In the genomic region with DNA sequence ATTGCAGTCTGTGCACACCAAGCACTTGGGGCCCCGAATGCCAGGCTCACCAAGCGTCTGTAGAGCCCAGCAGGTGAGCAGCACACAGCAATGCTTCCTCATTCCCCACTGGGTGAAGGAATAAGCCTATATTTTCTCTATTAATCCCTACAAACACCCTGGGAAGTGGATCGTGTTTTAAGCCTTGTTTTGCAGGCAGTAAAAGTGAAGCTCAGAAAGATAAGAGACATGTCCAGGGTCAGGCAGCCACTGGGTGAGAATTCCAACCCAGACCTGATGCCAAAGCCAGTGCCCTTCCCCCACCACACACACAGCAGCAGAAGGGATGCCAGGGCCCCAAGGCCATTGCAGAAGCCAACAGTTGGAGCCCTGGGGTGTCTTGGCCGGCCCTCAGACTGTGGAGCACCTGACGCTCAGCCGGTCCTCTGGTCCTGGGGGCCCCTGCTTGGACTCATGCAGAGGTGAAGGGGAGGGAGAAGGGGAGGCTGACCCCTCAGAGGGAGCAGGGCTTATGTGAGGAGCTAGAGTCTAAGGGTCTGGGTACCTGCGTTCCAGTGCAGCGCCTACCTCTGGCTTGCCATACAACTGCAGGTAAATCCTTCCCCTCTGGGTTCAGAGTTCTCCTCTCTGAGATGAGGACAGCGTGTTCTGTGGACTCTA, we compare ENCODE assay signal across 12 cellular contexts. TPM values are rescaled to one million over a fixed set of nuclear protein-coding genes. Genes with fewer than 3 reads are reported as not detected.
DNase-seq lines count a peak whose midpoint lies in the region; ATAC-seq, FAIRE-seq and TF ChIP-seq lines count a peak whose summit lies in the region.
"Had no signal": no experiment of that assay in that cellular context is flagged by ENCODE, and none has a peak within 500 bp of the region (broad histone marks: within the 10 kb centered on the region; RNA-seq: fewer than 3 reads in every experiment).

No MANE protein-coding gene starts in this region.

- H3K18ac ChIP-seq in H1 (ENCODE audit: extremely low read depth, low read length): peak overlapping the region; percentile 21; the same call in 1 of the 2 replicates

- H3K27me3 ChIP-seq in H1 (replicated peaks in 1 of 4; ENCODE audit: control insufficient read depth in 3 of 4, extremely low read depth in 1 of 4, insufficient read depth in 3 of 4, low read length in 3 of 4) (no peaks in the 10 kb centered on the region; a peak in 1 of 7 replicates), HepG2 (ENCODE audit: control insufficient read depth in 1 of 2, insufficient read depth in 2 of 2, low read length in 2 of 2) (peaks cover 0 to 23% of the 10 kb centered on the region in 2 experiments; a peak in 2 of 5 replicates)

- TF ChIP-seq RAD21 in H1 (IDR thresholded peaks at IDR 0.05 in 1 of 2, conservative IDR thresholded peaks at IDR 0.05 in 1 of 2; ENCODE audit: low read depth in 2 of 2, low read length in 2 of 2) (peak; percentile 51 to 62), HepG2 (CRISPR knock-in tag; IDR thresholded peaks at IDR 0.05) (0 out of 2 replicates have a peak, but pooled peaks have one; percentile 20)

- intact Hi-C loops in HepG2 (cut with micrococcal nuclease; ENCODE audit: unreplicated experiment): no loop called here

- POLR2A ChIA-PET in H1 (lab: Charles Lee; ENCODE audit: partially characterized antibody) (interaction anchor here (0.7 to 1.0 kb wide), 3 partner anchors 12 to 54 kb away, joined by 3 to 4 read pairs (median 3); no protein-coding TSS in a partner anchor), HepG2 (lab: Yijun Ruan, JAX) (interaction anchor here (1.2 kb wide), 1 partner anchor 87 kb away, joined by 4 read pairs; a partner anchor contains a TSS)

- TF ChIP-seq CTCF in 22Rv1 (IDR thresholded peaks at IDR 0.05) (peak; percentile 36), HFF-Myc (IDR thresholded peaks at IDR 0.05; ENCODE audit: low read depth, low read length, missing control alignments) (peak; percentile 15), H1 (IDR thresholded peaks at IDR 0.05; ENCODE audit: control extremely low read depth in 1 of 3, insufficient read depth in 1 of 3, low read depth in 1 of 3, low read length in 3 of 3) (peak; percentile 79 to 89 (median 82)), HepG2 (CRISPR knock-in tag; IDR thresholded peaks at IDR 0.05) (peak; percentile 52)

- no peak overlapping the region for H2BK120ac ChIP-seq in H1 (replicated peaks; ENCODE audit: low read depth, low read length)

- TF ChIP-seq EP300 in H1 (IDR thresholded peaks at IDR 0.05; ENCODE audit: borderline replicate concordance in 1 of 2, low read depth in 2 of 2, low read length in 2 of 2) (no peak), HepG2 (IDR thresholded peaks at IDR 0.05; ENCODE audit: low read depth in 2 of 2, low read length in 2 of 2) (no peak), HepG2 (CRISPR knock-in tag; IDR thresholded peaks at IDR 0.05; ENCODE audit: borderline replicate concordance) (no peak)

- no peak overlapping the region for H2BK12ac ChIP-seq in H1 (ENCODE audit: low read depth, low read length)

- H3K27ac ChIP-seq in 22Rv1 (no peak overlapping the region), H1 (ENCODE audit: low read depth, low read length) (no peak overlapping the region), HepG2 (ENCODE audit: extremely low read length, insufficient read depth, low read length) (no peak overlapping the region)

- H3K9me3 ChIP-seq in H1 (ENCODE audit: insufficient read depth in 2 of 2, low read depth in 1 of 2, low read length in 1 of 2): no peaks in the 10 kb centered on the region
- H3K9me3 ChIP-seq in HepG2 (ENCODE audit: low read length): no peaks in the 10 kb centered on the region

- in situ Hi-C loops in HepG2 (cut with HindIII; ENCODE audit: extremely low pct_ligation_motif_present, low pct_unique_long_range_greater_than_20kb): no loop called here

- H3K79me2 ChIP-seq in H1 (ENCODE audit: control insufficient read depth in 1 of 2, insufficient read depth in 2 of 2, low read length in 2 of 2) (no peaks in the 10 kb centered on the region), HepG2 (ENCODE audit: insufficient read depth, low read length) (no peaks in the 10 kb centered on the region)

- no peak overlapping the region for H2BK15ac ChIP-seq in H1 (ENCODE audit: low read length)

- H2AK5ac ChIP-seq in H1 (ENCODE audit: low read depth, low read length): no peak overlapping the region

- H3K9ac ChIP-seq in H1 (replicated peaks in 1 of 4; ENCODE audit: extremely low read depth in 1 of 4, low read depth in 3 of 4, low read length in 3 of 4) (no peak overlapping the region), HepG2 (ENCODE audit: insufficient read depth, low read depth, low read length) (no peak overlapping the region)

- H3K4me1 ChIP-seq in H1 (replicated peaks in 1 of 4; ENCODE audit: control insufficient read depth in 3 of 4, insufficient read depth in 4 of 4, low read length in 3 of 4): peaks cover 0 to 11% (median 6%) of the 10 kb centered on the region in 4 experiments; a peak in 4 of 7 replicates
- H3K4me1 ChIP-seq in HepG2 (ENCODE audit: insufficient read depth, low read length): peaks cover 74% of the 10 kb centered on the region

- FAIRE-seq in H1 (lab: Jason Lieb, UNC) (no peak), HepG2 (lab: Jason Lieb, UNC) (no peak)

- no TSS peak for BruUV-seq in HepG2 (replicated peaks; lab: Mats Ljungman, UMichigan)

- H3K36me3 ChIP-seq in H1 (ENCODE audit: control insufficient read depth in 2 of 4, insufficient read depth in 4 of 4, low read length in 3 of 4): no peaks in the 10 kb centered on the region
- no peaks in the 10 kb centered on the region for H3K36me3 ChIP-seq in HepG2 (replicated peaks in 1 of 2; ENCODE audit: control insufficient read depth in 1 of 2, insufficient read depth in 2 of 2, low read length in 2 of 2)

- H3K14ac ChIP-seq in H1 (ENCODE audit: insufficient read length): no peak overlapping the region

- H2BK20ac ChIP-seq in H1 (ENCODE audit: low read length): 0 out of 2 replicates have a peak overlapping the region, but pooled peaks have one; percentile 34

- H3K23me2 ChIP-seq in H1 (ENCODE audit: low read depth, low read length): no peaks in the 10 kb centered on the region; the same call in 1 of the 2 replicates

- no peaks in the 10 kb centered on the region for H3K79me1 ChIP-seq in H1 (ENCODE audit: low read depth, low read length)

- H4K5ac ChIP-seq in H1 (ENCODE audit: insufficient read length, low read depth, low read length): no peak overlapping the region

- no peak for DNase-seq in HFF-Myc (ENCODE audit: extremely low read depth, low read depth)
- peak in 1 of 2 experiments; percentile 63 for DNase-seq in H1 (ENCODE audit: low read depth in 1 of 2, low spot score in 2 of 2)
- DNase-seq in HepG2 (ENCODE audit: low spot score): no peak
- no peak for DNase-seq in activated CD4-positive, alpha-beta T cell treated with anti-CD3 and anti-CD28 coated beads, Interleukin-2, amount 50 U/mL, for 1 hour
- DNase-seq: EL, KBM-7, NCI-H2029, T-helper 9 cell had no signal

- 0 out of 4 replicates have a peak overlapping the region, but pooled peaks of 1 of the 2 experiments have one; percentile 10 for H3K4me2 ChIP-seq in H1 (ENCODE audit: insufficient read depth in 1 of 2, low read depth in 2 of 2, low read length in 2 of 2)
- H3K4me2 ChIP-seq in HepG2 (ENCODE audit: low read depth, low read length): no peak overlapping the region

- no peaks in the 10 kb centered on the region for H4K20me1 ChIP-seq in H1 (replicated peaks in 1 of 2; ENCODE audit: control insufficient read depth in 1 of 2, insufficient read depth in 2 of 2, low read length in 2 of 2)
- H4K20me1 ChIP-seq in HepG2 (ENCODE audit: insufficient read depth, low read length): no peaks in the 10 kb centered on the region

- CTCF ChIA-PET in H1 (lab: Charles Lee; ENCODE audit: partially characterized antibody) (interaction anchor here (0.6 to 8.6 kb wide), 35 partner anchors 10 to 957 kb away, joined by 3 to 72 read pairs (median 5); a partner anchor contains a TSS), HepG2 (lab: Yijun Ruan, JAX; ENCODE audit: low intra/inter-chr PET ratio, low total read pairs) (no interaction called here)

- H2AFZ ChIP-seq in H1 (ENCODE audit: low read length): no peak overlapping the region; the same call in 1 of the 2 replicates
- H2AFZ ChIP-seq in HepG2 (ENCODE audit: low read length): no peak overlapping the region

- no peak overlapping the region for H3K56ac ChIP-seq in H1 (replicated peaks; ENCODE audit: insufficient read length, low read depth, low read length)

- no peak overlapping the region; the same call in 1 of the 2 replicates for H2BK5ac ChIP-seq in H1 (ENCODE audit: low read depth, low read length)

- H3K4me3 ChIP-seq in HFF-Myc (replicated peaks; ENCODE audit: low read depth, low read length): no peak overlapping the region
- no peak overlapping the region for H3K4me3 ChIP-seq in H1 (ENCODE audit: extremely low read depth in 1 of 4, insufficient read depth in 2 of 4, low read depth in 3 of 4, low read length in 4 of 4)
- no peak overlapping the region for H3K4me3 ChIP-seq in HepG2 (replicated peaks in 1 of 3; ENCODE audit: insufficient read depth in 1 of 3, low read depth in 2 of 3, low read length in 3 of 3)

- ATAC-seq in HepG2 (peak; percentile 16; the same call in 1 of the 3 replicates), HG03045 (IDR thresholded peaks at IDR 0.05; ENCODE audit: unreplicated experiment) (no peak), HG03175 (IDR thresholded peaks at IDR 0.05; ENCODE audit: unreplicated experiment) (no peak), GM19452 (IDR thresholded peaks at IDR 0.05; ENCODE audit: unreplicated experiment) (no peak)

- H3K23ac ChIP-seq in H1 (ENCODE audit: insufficient read length): no peak overlapping the region

- no peak for TF ChIP-seq POLR2A in H1 (IDR thresholded peaks at IDR 0.05; ENCODE audit: control extremely low read depth in 1 of 2, low read depth in 2 of 2, low read length in 2 of 2)
- no peak for TF ChIP-seq POLR2A in HepG2 (IDR thresholded peaks at IDR 0.05; ENCODE audit: insufficient read depth in 1 of 2, low read depth in 2 of 2, low read length in 2 of 2)

- H4K8ac ChIP-seq in H1 (ENCODE audit: extremely low read depth, insufficient read depth, low read length): no peak overlapping the region; the same call in 1 of the 2 replicates

- 61% methylated on average over 9 of the region's 9 CpGs; no CpG with 5 or more reads in 1 of the 2 experiments for WGBS in H1 (ENCODE audit: extremely low coverage in 1 of 2, insufficient coverage in 1 of 2, insufficient read length in 1 of 2, insufficient replicate concordance in 2 of 2, low coverage in 1 of 2, low lambda C conversion rate in 2 of 2, missing lambda C conversion rate in 1 of 2), 2 experiments
- WGBS in HepG2 (ENCODE audit: low lambda C conversion rate): 17% methylated on average over 6 of the region's 9 CpGs

- H3K4ac ChIP-seq in H1 (replicated peaks; ENCODE audit: insufficient read length, low read depth, low read length): no peak overlapping the region

- no peak overlapping the region for H4K91ac ChIP-seq in H1 (replicated peaks; ENCODE audit: insufficient read length, low read length)

RNA-seq across cellular contexts. Expression of a gene that starts 26.3 kb away (rescaled TPM):
- 1.9 and 2.3 TPM in 2 replicates for total RNA-seq in H1 (2021; fragmentation: NEBNext Ultra II Directional; extraction: Animal tissue kit (Norgen Biotek cat#: 25700))
- polyA plus RNA-seq in H1 (2011; rRNA removed) (2.2 and 2.3 TPM in 2 replicates), HepG2 (2011; rRNA removed) (0.05 and 0.30 TPM in 2 replicates)
- 1.7 TPM for polyA plus RNA-seq in H1 (2011; cell fraction: cytosol; rRNA removed)
- polyA plus RNA-seq in H1 (2011; cell fraction: nucleus; rRNA removed): 3.0 TPM
- polyA plus RNA-seq in H1 (2012, experiment 1 of 2): 0.95 to 1.6 TPM (median 1.3 TPM) in 4 replicates
- polyA plus RNA-seq in H1 (2012, experiment 2 of 2): 1.3 TPM
- polyA plus RNA-seq in H1 (2013, experiment 1 of 2): 1.9 TPM
- 1.7 TPM for polyA plus RNA-seq in H1 (2013, experiment 2 of 2)
- polyA minus RNA-seq in H1 (2011; rRNA and poly(A)+ RNA removed): 1.8 and 5.5 TPM in 2 replicates
- polyA minus RNA-seq in H1 (2011; cell fraction: cytosol; rRNA and poly(A)+ RNA removed): 1.2 TPM
- polyA minus RNA-seq in H1 (2011; cell fraction: nucleus; rRNA and poly(A)+ RNA removed): 3.1 TPM
- total RNA-seq in HepG2 (2016; rRNA removed; fragmentation: Illumina TruSeq; extraction: Trizol): 0.09 and 0.22 TPM in 2 replicates
- under 0.01 TPM in 1 of 2 replicates, not detected in the other for total RNA-seq in HepG2 (2016; cell fraction: cytosol; rRNA removed; fragmentation: Illumina TruSeq; extraction: Trizol; ENCODE audit: low read depth)
- total RNA-seq in HepG2 (2016; cell fraction: insoluble cytoplasmic fraction; rRNA removed; fragmentation: Illumina TruSeq; extraction: Trizol): 0.04 and 0.09 TPM in 2 replicates
- total RNA-seq in HepG2 (2016; cell fraction: membrane; rRNA removed; fragmentation: Illumina TruSeq; extraction: Trizol): 0.10 and 0.12 TPM in 2 replicates
- 0.16 and 0.25 TPM in 2 replicates for total RNA-seq in HepG2 (2016; cell fraction: nucleus; rRNA removed; fragmentation: Illumina TruSeq; extraction: Trizol)
- 0.04 and 0.07 TPM in 2 replicates for polyA plus RNA-seq in HepG2 (2011; cell fraction: cytosol; rRNA removed)
- polyA plus RNA-seq in HepG2 (2011; cell fraction: nucleus; rRNA removed): 0.33 and 0.42 TPM in 2 replicates
- polyA plus RNA-seq in HepG2 (2012): 0.07 and 0.19 TPM in 2 replicates
- 0.02 and 0.03 TPM in 2 replicates for polyA plus RNA-seq in HepG2 (2016; cell fraction: cytosol; fragmentation: Illumina TruSeq; extraction: Trizol; ENCODE audit: low read depth)
- 0.15 and 0.20 TPM in 2 replicates for polyA plus RNA-seq in HepG2 (2016; cell fraction: insoluble cytoplasmic fraction; fragmentation: Illumina TruSeq; extraction: Trizol; ENCODE audit: low read depth)
- polyA plus RNA-seq in HepG2 (2016; cell fraction: membrane; fragmentation: Illumina TruSeq; extraction: Trizol; ENCODE audit: low read depth): 0.03 and 0.05 TPM in 2 replicates
- polyA plus RNA-seq in HepG2 (2016; cell fraction: nucleus; fragmentation: Illumina TruSeq; extraction: Trizol; ENCODE audit: insufficient read depth, low read depth): 0.30 and 0.49 TPM in 2 replicates
- polyA minus RNA-seq in HepG2 (2011; rRNA and poly(A)+ RNA removed; ENCODE audit: low replicate concordance): 0.46 and 18.5 TPM in 2 replicates
- 0.30 and 0.70 TPM in 2 replicates for polyA minus RNA-seq in HepG2 (2011; cell fraction: cytosol; rRNA and poly(A)+ RNA removed)
- polyA minus RNA-seq in HepG2 (2011; cell fraction: nucleus; rRNA and poly(A)+ RNA removed): 0.39 and 0.62 TPM in 2 replicates

RNA-seq across cellular contexts. Expression of a gene that starts 46.9 kb away (rescaled TPM):
- total RNA-seq in H1 (2021; fragmentation: NEBNext Ultra II Directional; extraction: Animal tissue kit (Norgen Biotek cat#: 25700)): 19.1 and 19.4 TPM in 2 replicates
- polyA plus RNA-seq in H1 (2011; rRNA removed): 9.6 and 12.4 TPM in 2 replicates
- polyA plus RNA-seq in H1 (2011; cell fraction: cytosol; rRNA removed): 10.0 TPM
- polyA plus RNA-seq in H1 (2011; cell fraction: nucleus; rRNA removed): 15.5 TPM
- 26.8 to 40.0 TPM (median 29.3 TPM) in 4 replicates for polyA plus RNA-seq in H1 (2012, experiment 1 of 2)
- polyA plus RNA-seq in H1 (2012, experiment 2 of 2): 13.4 TPM
- polyA plus RNA-seq in H1 (2013, experiment 1 of 2): 17.4 TPM
- 12.8 TPM for polyA plus RNA-seq in H1 (2013, experiment 2 of 2)
- polyA minus RNA-seq in H1 (2011; rRNA and poly(A)+ RNA removed): 7.4 and 9.0 TPM in 2 replicates
- 21.7 TPM for polyA minus RNA-seq in H1 (2011; cell fraction: cytosol; rRNA and poly(A)+ RNA removed)
- 28.7 TPM for polyA minus RNA-seq in H1 (2011; cell fraction: nucleus; rRNA and poly(A)+ RNA removed)
- total RNA-seq in HepG2 (2016; rRNA removed; fragmentation: Illumina TruSeq; extraction: Trizol): not detected in 2 replicates
- total RNA-seq in HepG2 (2016; cell fraction: cytosol; rRNA removed; fragmentation: Illumina TruSeq; extraction: Trizol; ENCODE audit: low read depth): not detected in 2 replicates
- not detected in 2 replicates for total RNA-seq in HepG2 (2016; cell fraction: insoluble cytoplasmic fraction; rRNA removed; fragmentation: Illumina TruSeq; extraction: Trizol)
- not detected in 2 replicates for total RNA-seq in HepG2 (2016; cell fraction: membrane; rRNA removed; fragmentation: Illumina TruSeq; extraction: Trizol)
- total RNA-seq in HepG2 (2016; cell fraction: nucleus; rRNA removed; fragmentation: Illumina TruSeq; extraction: Trizol): not detected in 2 replicates
- polyA plus RNA-seq in HepG2 (2011; rRNA removed): 0.05 TPM in 1 of 2 replicates, not detected in the other
- not detected in 2 replicates for polyA plus RNA-seq in HepG2 (2011; cell fraction: cytosol; rRNA removed)
- not detected in 2 replicates for polyA plus RNA-seq in HepG2 (2011; cell fraction: nucleus; rRNA removed)
- polyA plus RNA-seq in HepG2 (2012): 0.05 TPM in 1 of 2 replicates, not detected in the other
- polyA plus RNA-seq in HepG2 (2016; cell fraction: cytosol; fragmentation: Illumina TruSeq; extraction: Trizol; ENCODE audit: low read depth): not detected in 2 replicates
- polyA plus RNA-seq in HepG2 (2016; cell fraction: insoluble cytoplasmic fraction; fragmentation: Illumina TruSeq; extraction: Trizol; ENCODE audit: low read depth): not detected in 2 replicates
- not detected in 2 replicates for polyA plus RNA-seq in HepG2 (2016; cell fraction: membrane; fragmentation: Illumina TruSeq; extraction: Trizol; ENCODE audit: low read depth)
- not detected in 2 replicates for polyA plus RNA-seq in HepG2 (2016; cell fraction: nucleus; fragmentation: Illumina TruSeq; extraction: Trizol; ENCODE audit: insufficient read depth, low read depth)
- 0.05 TPM in 1 of 2 replicates, not detected in the other for polyA minus RNA-seq in HepG2 (2011; rRNA and poly(A)+ RNA removed; ENCODE audit: low replicate concordance)
- not detected in 2 replicates for polyA minus RNA-seq in HepG2 (2011; cell fraction: cytosol; rRNA and poly(A)+ RNA removed)
- polyA minus RNA-seq in HepG2 (2011; cell fraction: nucleus; rRNA and poly(A)+ RNA removed): not detected in 2 replicates

Comparison
In these comparisons a context has a peak if more than half of its experiments do, and no peak if none do; other contexts are left out.
1. CTCF ChIP-seq: peak in every context shown above with its lines; median percentile 82 in H1; 52 in HepG2; 36 in 22Rv1; 15 in HFF-Myc.
2. RNA of a gene that starts 46.9 kb away (total RNA-seq): 19.1 to 19.4 TPM in H1; not detected in HepG2; every median in the first group is over 10 times any median in the second.